Comparison of ENCODE assay signal across 8 cellular contexts in genomic region chr19:47156861-47157454, GRCh38. TPM values are rescaled to one million over a fixed set of nuclear protein-coding genes. Genes with fewer than 3 reads are reported as not detected.
DNase-seq lines count a peak whose midpoint lies in the region; ATAC-seq and TF ChIP-seq lines count a peak whose summit lies in the region.

No MANE protein-coding gene starts in this region.

- DNase-seq in AG04450 (ENCODE audit: low read depth, low spot score) (no peak), KBM-7 (peak; percentile 80), adrenal gland (no peak), mesothelial cell of epicardium (ENCODE audit: low spot score in 2 of 2, unreplicated experiment in 2 of 2) (no peak), superior temporal gyrus (ENCODE audit: extremely low spot score) (no peak), GOT3 (lab: John Stamatoyannopoulos, UW) (no peak), ACHN (no peak)

- TF ChIP-seq POLR2A in adrenal gland (IDR thresholded peaks at IDR 0.05) = no peak

- H3K27me3 ChIP-seq in AG04450 (ENCODE audit: control insufficient read depth, insufficient read depth, low read length) = no peaks in the 10 kb centered on the region
- no peaks in the 10 kb centered on the region for H3K27me3 ChIP-seq in adrenal gland

- in situ Hi-C loops in KBM-7 (cut with MboI; ENCODE audit: low pct_unique_long_range_greater_than_20kb, low sequenced_read_pairs) (no loop called here), ACHN (cut with HindIII; ENCODE audit: low pct_ligation_motif_present, low pct_unique_long_range_greater_than_20kb, low sequenced_read_pairs) (no loop called here)

- peak overlapping the region; percentile 94 for H3K27ac Mint-ChIP-seq in mesothelial cell of epicardium

- H3K9me3 ChIP-seq in AG04450 (ENCODE audit: control insufficient read depth, insufficient read depth, low read length) = no peaks in the 10 kb centered on the region
- no peaks in the 10 kb centered on the region for H3K9me3 ChIP-seq in adrenal gland (replicated peaks in 1 of 3)

- peaks cover 16% of the 10 kb centered on the region for H3K36me3 Mint-ChIP-seq in mesothelial cell of epicardium

- no peaks in the 10 kb centered on the region for H3K9me3 Mint-ChIP-seq in mesothelial cell of epicardium

- H3K27ac ChIP-seq in AG04450 (ENCODE audit: low read depth, low read length) = peak overlapping the region; percentile 69
- H3K27ac ChIP-seq in adrenal gland = peak overlapping the region in 4 of 5 donors; percentile 32 to 85 (median 70)

- no peak for ATAC-seq in GM18873 (IDR thresholded peaks at IDR 0.05; ENCODE audit: low FRiP score, unreplicated experiment)

- no peak overlapping the region for H3K4me3 ChIP-seq in AG04450 (ENCODE audit: low read depth, low read length)
- no peak overlapping the region for H3K4me3 ChIP-seq in adrenal gland

- H3K4me1 ChIP-seq in adrenal gland (replicated peaks in 1 of 2) = peaks cover 15 to 32% of the 10 kb centered on the region in 2 donors

- H3K36me3 ChIP-seq in adrenal gland (replicated peaks in 1 of 2) = peaks cover 0 to 32% of the 10 kb centered on the region in 2 donors

- 69 to 74% (median 74%) methylated on average over 7 of the region's 7 CpGs for WGBS in adrenal gland, 4 donors

- no peak overlapping the region for H3K4me3 Mint-ChIP-seq in mesothelial cell of epicardium

- POLR2A ChIA-PET in AG04450 (lab: Yijun Ruan, JAX) = interaction anchor here (0.5 to 1.9 kb wide), 6 partner anchors 43 to 100 kb away, joined by 3 to 14 read pairs (median 3); partner anchors contain the start of gene ZC3H4

- intact Hi-C loops in adrenal gland (cut with DNase I) = loop anchor here in 1 of 2 donors (5.0 kb wide), 1 partner anchor 90 kb away; no protein-coding TSS in a partner anchor

- CTCF ChIA-PET in AG04450 (lab: Charles Lee) = interaction anchor here (1.0 to 4.7 kb wide), 7 partner anchors 9 to 90 kb away, joined by 3 to 35 read pairs (median 9); no protein-coding TSS in a partner anchor

- TF ChIP-seq CTCF in AG04450 (IDR thresholded peaks at IDR 0.05; ENCODE audit: low read depth, low read length) (no peak), adrenal gland (IDR thresholded peaks at IDR 0.05) (no peak), mesothelial cell of epicardium (IDR thresholded peaks at IDR 0.05; ENCODE audit: unreplicated experiment) (no peak)

- no peaks in the 10 kb centered on the region for H3K27me3 Mint-ChIP-seq in mesothelial cell of epicardium (ENCODE audit: low read depth)

- H3K4me1 Mint-ChIP-seq in mesothelial cell of epicardium = peaks cover 49% of the 10 kb centered on the region

RNA-seq across cellular contexts. Expression of gene SAE1, which starts 26.3 kb away (rescaled TPM):
- polyA plus RNA-seq in AG04450 (2011; rRNA removed) = 142 and 165 TPM in 2 replicates
- polyA minus RNA-seq in AG04450 (2011; rRNA and poly(A)+ RNA removed) = 62.8 and 63.5 TPM in 2 replicates
- total RNA-seq in adrenal gland = 10 to 100 TPM; 40.1 to 58.5 (median 49.7) TPM
- polyA plus RNA-seq in adrenal gland = 10 to 100 TPM; 19.0 to 71.8 (median 23.6) TPM
- total RNA-seq in mesothelial cell of epicardium = 137 to 141 TPM (median 138 TPM) in 3 replicates

RNA-seq across cellular contexts. Expression of gene ZC3H4, which starts 43.4 kb away (rescaled TPM):
- 4.9 and 7.3 TPM in 2 replicates for polyA plus RNA-seq in AG04450 (2011; rRNA removed)
- 12.7 and 15.9 TPM in 2 replicates for polyA minus RNA-seq in AG04450 (2011; rRNA and poly(A)+ RNA removed)
- 10 to 100 TPM; 19.2 to 45.0 (median 27.1) TPM for total RNA-seq in adrenal gland
- 10 to 100 TPM; 10.8 to 24.9 (median 19.7) TPM for polyA plus RNA-seq in adrenal gland
- 65.3 to 68.7 TPM (median 67.9 TPM) in 3 replicates for total RNA-seq in mesothelial cell of epicardium
